In the genomic region with DNA sequence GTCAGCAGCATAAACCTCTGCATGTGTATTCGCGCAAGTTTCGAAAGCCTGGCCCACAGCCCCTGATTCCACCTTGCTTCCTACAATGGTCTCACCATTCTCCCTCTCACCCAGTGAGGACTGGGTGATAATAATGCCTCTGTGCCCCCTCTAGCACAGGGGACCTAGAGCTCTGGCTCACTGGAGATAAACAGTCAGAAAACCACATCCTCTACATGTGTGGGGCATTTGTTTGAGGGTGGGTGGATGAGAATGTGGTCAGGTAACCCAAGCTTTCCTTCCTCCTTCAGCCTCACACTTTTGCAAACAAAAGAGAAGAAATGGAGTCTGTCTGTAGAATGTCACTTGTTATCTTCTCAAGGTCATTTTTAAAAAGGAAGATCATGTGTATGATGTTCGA, we compare ENCODE assay signal across 13 cellular contexts.
DNase-seq lines count a peak whose midpoint lies in the region; ATAC-seq and TF ChIP-seq lines count a peak whose summit lies in the region.
"Had no signal": no experiment of that assay in that cellular context is flagged by ENCODE, and none has a peak within 500 bp of the region (broad histone marks: within the 10 kb centered on the region; RNA-seq: fewer than 3 reads in every experiment).

No MANE protein-coding gene starts in this region.

- H3K9me3 Mint-ChIP-seq in activated naive CD8-positive, alpha-beta T cell (ENCODE audit: low read depth), result no peaks in the 10 kb centered on the region

- no peaks in the 10 kb centered on the region for H3K27me3 Mint-ChIP-seq in activated naive CD8-positive, alpha-beta T cell

- TF ChIP-seq CTCF in DND-41 (IDR thresholded peaks at IDR 0.05; ENCODE audit: borderline replicate concordance, extremely low read depth, low read length, poor library complexity, severe bottlenecking) (no peak), coronary artery (IDR thresholded peaks at IDR 0.05) (no peak)

- H3K27ac Mint-ChIP-seq in activated naive CD8-positive, alpha-beta T cell, result peak overlapping the region; percentile 70
- H3K27ac Mint-ChIP-seq: CD4-positive, alpha-beta memory T cell had no signal

- no peaks in the 10 kb centered on the region for H3K9me3 ChIP-seq in DND-41 (ENCODE audit: insufficient read depth, low read length, severe bottlenecking)
- H3K9me3 ChIP-seq: lower lobe of right lung, right lobe of liver had no signal

- H3K27ac ChIP-seq in DND-41 (ENCODE audit: low read length) (peak overlapping the region; percentile 92), coronary artery (no peak overlapping the region)
- H3K27ac ChIP-seq: lower lobe of right lung, right lobe of liver had no signal

- peak overlapping the region; percentile 63 for H3K4me2 ChIP-seq in DND-41 (ENCODE audit: insufficient read depth, low read length)

- no peaks in the 10 kb centered on the region for H3K27me3 ChIP-seq in DND-41 (ENCODE audit: insufficient read depth, low read length, poor library complexity)
- H3K27me3 ChIP-seq: right lobe of liver had no signal

- H3K4me3 Mint-ChIP-seq in activated naive CD8-positive, alpha-beta T cell, result peak overlapping the region; percentile 48
- H3K4me3 Mint-ChIP-seq: CD4-positive, alpha-beta memory T cell had no signal

- intact Hi-C loops in left cardiac atrium (cut with DNase I), result no loop called here

- peaks cover 48% of the 10 kb centered on the region for H3K4me1 ChIP-seq in DND-41 (ENCODE audit: insufficient read depth, low read length)
- H3K4me1 ChIP-seq: lower lobe of right lung had no signal

- peaks cover 52% of the 10 kb centered on the region for H3K4me1 Mint-ChIP-seq in activated naive CD8-positive, alpha-beta T cell (ENCODE audit: low read depth)

- no peaks in the 10 kb centered on the region for H3K36me3 ChIP-seq in DND-41 (ENCODE audit: insufficient read depth, low read length)
- H3K36me3 ChIP-seq: lower lobe of right lung, right lobe of liver had no signal

- ATAC-seq in DND-41 (ENCODE audit: insufficient read depth, low read depth) (peak; percentile 99), GM19351 (IDR thresholded peaks at IDR 0.05; ENCODE audit: unreplicated experiment) (peak; percentile 98), HG03442 (IDR thresholded peaks at IDR 0.05; ENCODE audit: unreplicated experiment) (peak; percentile 97), left cardiac atrium (no peak), HG03571 (IDR thresholded peaks at IDR 0.05; ENCODE audit: unreplicated experiment) (no peak)
- ATAC-seq: lower lobe of right lung had no signal

- H4K20me1 ChIP-seq in DND-41 (ENCODE audit: insufficient read depth, low read length), result no peaks in the 10 kb centered on the region

- DNase-seq in DND-41 (peak; percentile 80), left cardiac atrium (no peak), NCI-H526 (lab: John Stamatoyannopoulos, UW) (no peak), coronary artery (ENCODE audit: low spot score) (no peak)
- DNase-seq: caudate nucleus; CD4-positive, alpha-beta memory T cell; lower lobe of right lung; right lobe of liver; RPMI8226 had no signal

- no peaks in the 10 kb centered on the region for H3K79me2 ChIP-seq in DND-41 (ENCODE audit: insufficient read depth, low read length)

- peak overlapping the region in 1 of 2 experiments; percentile 40; a peak in 2 of 4 replicates for H3K4me3 ChIP-seq in DND-41 (ENCODE audit: low read depth in 1 of 2, low read length in 2 of 2)
- no peak overlapping the region for H3K4me3 ChIP-seq in coronary artery
- H3K4me3 ChIP-seq: lower lobe of right lung, right lobe of liver had no signal

- H2AFZ ChIP-seq in DND-41 (ENCODE audit: low read depth, low read length), result peak overlapping the region; percentile 69

- H3K36me3 Mint-ChIP-seq in activated naive CD8-positive, alpha-beta T cell, result no peaks in the 10 kb centered on the region
- H3K36me3 Mint-ChIP-seq: CD4-positive, alpha-beta memory T cell had no signal

- H3K9ac ChIP-seq in DND-41 (ENCODE audit: low read depth, low read length), result peak overlapping the region; percentile 43

Comparison
In these comparisons a context has a peak if more than half of its experiments do, and no peak if none do; other contexts are left out.
1. ATAC-seq: peak in DND-41 (single experiment), GM19351 (single experiment) and HG03442 (single experiment); none in left cardiac atrium (0 of 2) and HG03571 (single experiment).